In genomic region chr19:16446108-16447014, GRCh38 we compare ENCODE assay signal across 8 cellular contexts. TPM values are rescaled to one million over a fixed set of nuclear protein-coding genes. Genes with fewer than 3 reads are reported as not detected.
DNase-seq lines count a peak whose midpoint lies in the region; ATAC-seq and TF ChIP-seq lines count a peak whose summit lies in the region.

No MANE protein-coding gene starts in this region.

- 75 to 81% (median 79%) methylated on average over 14 to 18 of the region's 18 CpGs for WGBS in adrenal gland, 4 donors
- 92% methylated on average over 18 of the region's 18 CpGs for WGBS in mesenchymal stem cell
- 70 to 86% methylated on average over 18 of the region's 18 CpGs for WGBS in sigmoid colon, 2 donors

- peak overlapping the region; percentile 37 to 42 for H3K4ac ChIP-seq in mesenchymal stem cell (ENCODE audit: low read depth in 1 of 2, low read length in 2 of 2)

- peak overlapping the region; percentile 64 to 70 for H2BK12ac ChIP-seq in mesenchymal stem cell (ENCODE audit: low read length in 2 of 2)

- no peak overlapping the region for H2AFZ ChIP-seq in mesenchymal stem cell (ENCODE audit: low read depth, low read length)

- CTCF ChIA-PET in HEK293 (lab: Yijun Ruan, JAX) = interaction anchor here (0.7 kb wide), 2 partner anchors 24 to 68 kb away, joined by 4 to 6 read pairs; no protein-coding TSS in a partner anchor

- in situ Hi-C loops in Caki2 (cut with HindIII; ENCODE audit: low pct_unique_long_range_greater_than_20kb, low sequenced_read_pairs) = no loop called here

- no peak overlapping the region for H3K4me3 ChIP-seq in HEK293 (ENCODE audit: low read depth, low read length)
- H3K4me3 ChIP-seq in adrenal gland = no peak overlapping the region
- H3K4me3 ChIP-seq in mesenchymal stem cell (ENCODE audit: insufficient read depth in 1 of 2, low read depth in 1 of 2, low read length in 2 of 2) = peak overlapping the region in 1 of 2 experiments; percentile 62
- H3K4me3 ChIP-seq in sigmoid colon = no peak overlapping the region

- TF ChIP-seq CTCF in HEK293 (tag by site-specific recombination; IDR thresholded peaks at IDR 0.05) (no peak), adrenal gland (IDR thresholded peaks at IDR 0.05) (no peak), sigmoid colon (IDR thresholded peaks at IDR 0.05) (no peak)

- TF ChIP-seq POLR2A in adrenal gland (IDR thresholded peaks at IDR 0.05) = no peak
- no peak for TF ChIP-seq POLR2A in sigmoid colon (IDR thresholded peaks at IDR 0.05)

- peak overlapping the region; percentile 73 for H2AK5ac ChIP-seq in mesenchymal stem cell (ENCODE audit: low read length, severe bottlenecking)

- H3K36me3 ChIP-seq in HEK293 (ENCODE audit: control insufficient read depth in 2 of 2, insufficient read depth in 1 of 2, low read length in 2 of 2) = peaks cover 0 to 4% of the 10 kb centered on the region in 2 experiments; a peak in 2 of 3 replicates
- H3K36me3 ChIP-seq in adrenal gland (replicated peaks in 1 of 2) = no peaks in the 10 kb centered on the region
- H3K36me3 ChIP-seq in mesenchymal stem cell (ENCODE audit: control insufficient read depth in 1 of 2, insufficient read depth in 2 of 2, low read depth in 1 of 2, low read length in 2 of 2) = peaks cover 4 to 5% of the 10 kb centered on the region in 2 experiments
- no peaks in the 10 kb centered on the region for H3K36me3 ChIP-seq in sigmoid colon

- H4K8ac ChIP-seq in mesenchymal stem cell (ENCODE audit: low read length) = peak overlapping the region; percentile 66

- peak overlapping the region; percentile 39 for H2BK120ac ChIP-seq in mesenchymal stem cell (ENCODE audit: low read depth, low read length)

- DNase-seq in Caki2 (ENCODE audit: low read depth) = peak; percentile 42
- no peak for DNase-seq in adrenal gland
- DNase-seq in mesenchymal stem cell = no peak
- DNase-seq in putamen (ENCODE audit: low spot score) = no peak
- no peak for DNase-seq in activated CD4-positive, CD25-positive, alpha-beta regulatory T cell treated with anti-CD3 and anti-CD28 coated beads, Interleukin-2, amount 50 U/mL, for 72 hours
- DNase-seq in sigmoid colon = no peak

- H3K9ac ChIP-seq in mesenchymal stem cell (ENCODE audit: low read length) = peak overlapping the region; percentile 79

- TF ChIP-seq EP300 in sigmoid colon (IDR thresholded peaks at IDR 0.05) = no peak

- no peak overlapping the region for H3K14ac ChIP-seq in mesenchymal stem cell (ENCODE audit: low read length in 2 of 2)

- ATAC-seq in GM21447 (IDR thresholded peaks at IDR 0.05; ENCODE audit: unreplicated experiment) = no peak

- POLR2A ChIA-PET in HEK293 (lab: Yijun Ruan, JAX) = no interaction called here

- H3K4me1 ChIP-seq in HEK293 (ENCODE audit: control insufficient read depth, insufficient read depth, low read length) (peaks cover 17% of the 10 kb centered on the region), adrenal gland (replicated peaks in 1 of 2) (peaks cover 14 to 60% of the 10 kb centered on the region in 2 donors), mesenchymal stem cell (ENCODE audit: control insufficient read depth, insufficient read depth, low read depth, low read length) (peaks cover 46% of the 10 kb centered on the region), sigmoid colon (peaks cover 0 to 49% (median 37%) of the 10 kb centered on the region in 4 donors)

- H3K27me3 ChIP-seq in adrenal gland = no peaks in the 10 kb centered on the region
- no peaks in the 10 kb centered on the region for H3K27me3 ChIP-seq in mesenchymal stem cell (ENCODE audit: control insufficient read depth in 1 of 2, insufficient read depth in 1 of 2, low read length in 2 of 2)
- no peaks in the 10 kb centered on the region for H3K27me3 ChIP-seq in sigmoid colon

- H2BK5ac ChIP-seq in mesenchymal stem cell (ENCODE audit: low read depth, low read length, poor library complexity, severe bottlenecking) = peak overlapping the region; percentile 1

- no peaks in the 10 kb centered on the region for H3K9me3 ChIP-seq in HEK293 (ENCODE audit: control insufficient read depth, insufficient read depth, low read depth, low read length)
- H3K9me3 ChIP-seq in adrenal gland (replicated peaks in 1 of 3) = no peaks in the 10 kb centered on the region
- H3K9me3 ChIP-seq in mesenchymal stem cell (ENCODE audit: control insufficient read depth, low read length) = no peaks in the 10 kb centered on the region
- H3K9me3 ChIP-seq in sigmoid colon = no peaks in the 10 kb centered on the region

- no peak overlapping the region for H2BK15ac ChIP-seq in mesenchymal stem cell (ENCODE audit: low read depth, poor library complexity, severe bottlenecking)

- H3K23ac ChIP-seq in mesenchymal stem cell (ENCODE audit: low read length in 2 of 2) = no peak overlapping the region

- H3K4me2 ChIP-seq in mesenchymal stem cell (ENCODE audit: low read length, poor library complexity, severe bottlenecking) = peak overlapping the region; percentile 49

- intact Hi-C loops in adrenal gland (cut with DNase I) = no loop called here
- intact Hi-C loops in sigmoid colon (cut with DNase I) = no loop called here

- no peak overlapping the region for H3K27ac ChIP-seq in HEK293 (ENCODE audit: extremely low read depth, low read depth, low read length)
- peak overlapping the region in 3 of 5 donors; percentile 50 to 75 (median 61) for H3K27ac ChIP-seq in adrenal gland
- H3K27ac ChIP-seq in mesenchymal stem cell (ENCODE audit: low read length, poor library complexity, severe bottlenecking) = peak overlapping the region; percentile 90
- peak overlapping the region in 1 of 4 donors; percentile 20 for H3K27ac ChIP-seq in sigmoid colon

- peak overlapping the region; percentile 56 to 74 for H3K18ac ChIP-seq in mesenchymal stem cell (ENCODE audit: low read depth in 1 of 2, low read length in 2 of 2)

- peak overlapping the region; percentile 92 for H4K91ac ChIP-seq in mesenchymal stem cell (ENCODE audit: low read length)

- H3K79me1 ChIP-seq in mesenchymal stem cell (replicated peaks; ENCODE audit: low read length, poor library complexity, severe bottlenecking) = no peaks in the 10 kb centered on the region

TF ChIP-seq in HEK293, 187 proteins besides CTCF, POLR2A, EP300 and RAD21:
- TF ChIP-seq ZFHX2 (tag by site-specific recombination; conservative IDR thresholded peaks at IDR 0.05) (0 out of 2 replicates have a peak, but pooled peaks have one; percentile 14), ZNF169 (tag by site-specific recombination; IDR thresholded peaks at IDR 0.05) (no peak)

RNA-seq across cellular contexts. Expression of gene EPS15L1, which starts 25.4 kb away (rescaled TPM):
- total RNA-seq in Caki2 (2014; rRNA removed; shearing (Covaris generic); ENCODE audit: low replicate concordance) = 31.1 and 33.9 TPM in 2 replicates
- total RNA-seq in adrenal gland (10 to 100 TPM in 7 of 8 donors, 1 to 10 TPM in 1; 9.7 to 46.7 (median 29.2) TPM), sigmoid colon (10 to 100 TPM; 15.0 to 38.2 (median 17.9) TPM)
- polyA plus RNA-seq in adrenal gland (10 to 100 TPM; 28.9 to 59.0 (median 32.6) TPM), sigmoid colon (10 to 100 TPM; 14.4 to 25.6 (median 15.7) TPM)
- polyA plus RNA-seq in mesenchymal stem cell (2013, experiment 1 of 2) = 23.1 TPM
- 24.0 TPM for polyA plus RNA-seq in mesenchymal stem cell (2013, experiment 2 of 2)

RNA-seq across cellular contexts. Expression of gene CALR3, which starts 49.6 kb away (rescaled TPM):
- not detected in 2 replicates for total RNA-seq in Caki2 (2014; rRNA removed; shearing (Covaris generic); ENCODE audit: low replicate concordance)
- under 1 TPM in 1 of 8 donors, not detected in 7; 0.41 TPM for total RNA-seq in adrenal gland
- polyA plus RNA-seq in adrenal gland = under 1 TPM in 2 of 3 donors, not detected in 1; 0.07 to 0.11 TPM
- 0.08 TPM for polyA plus RNA-seq in mesenchymal stem cell (2013, experiment 1 of 2)
- 0.04 TPM for polyA plus RNA-seq in mesenchymal stem cell (2013, experiment 2 of 2)
- total RNA-seq in sigmoid colon = not detected
- polyA plus RNA-seq in sigmoid colon = not detected

RNA-seq across cellular contexts. Expression of gene C19orf44, which starts 49.8 kb away (rescaled TPM):
- total RNA-seq in Caki2 (2014; rRNA removed; shearing (Covaris generic); ENCODE audit: low replicate concordance) = 9.7 and 23.3 TPM in 2 replicates
- total RNA-seq in adrenal gland (1 to 10 TPM; 3.4 to 9.3 (median 5.6) TPM), sigmoid colon (1 to 10 TPM; 3.8 to 10.0 (median 5.7) TPM)
- polyA plus RNA-seq in adrenal gland (10 to 100 TPM in 1 of 3 donors, 1 to 10 TPM in 2; 4.8 to 12.1 (median 5.9) TPM), sigmoid colon (1 to 10 TPM; 1.8 to 3.8 (median 1.8) TPM)
- polyA plus RNA-seq in mesenchymal stem cell (2013, experiment 1 of 2) = 3.3 TPM
- 3.0 TPM for polyA plus RNA-seq in mesenchymal stem cell (2013, experiment 2 of 2)
